8 cellular contexts compared by ENCODE assay signal in genomic region chr18:47149457-47150028, GRCh38. TPM values are rescaled to one million over a fixed set of nuclear protein-coding genes. Genes with fewer than 3 reads are reported as not detected.
DNase-seq lines count a peak whose midpoint lies in the region; ATAC-seq, FAIRE-seq and TF ChIP-seq lines count a peak whose summit lies in the region.

No MANE protein-coding gene starts in this region.

- peaks cover 40% of the 10 kb centered on the region for H3K4me1 ChIP-seq in HepG2 (ENCODE audit: insufficient read depth, low read length)
- H3K4me1 ChIP-seq in thoracic aorta (ENCODE audit: control insufficient read depth in 1 of 2, low read depth in 2 of 2), result peaks cover 7 to 18% of the 10 kb centered on the region in 2 donors

- TF ChIP-seq EP300 in HepG2 (IDR thresholded peaks at IDR 0.05; ENCODE audit: low read depth in 2 of 2, low read length in 2 of 2) (no peak), HepG2 (CRISPR knock-in tag; IDR thresholded peaks at IDR 0.05; ENCODE audit: borderline replicate concordance) (no peak)

- no TSS peak for BruUV-seq in MCF 10A (replicated peaks; lab: Mats Ljungman, UMichigan)
- no TSS peak for BruUV-seq in HepG2 (replicated peaks; lab: Mats Ljungman, UMichigan)

- no peaks in the 10 kb centered on the region for H3K9me3 Mint-ChIP-seq in MCF 10A (ENCODE audit: unreplicated experiment)

- H3K27me3 ChIP-seq in HepG2 (ENCODE audit: control insufficient read depth in 1 of 2, insufficient read depth in 2 of 2, low read length in 2 of 2) (no peaks in the 10 kb centered on the region; a peak in 1 of 5 replicates), thoracic aorta (replicated peaks; ENCODE audit: insufficient read depth) (no peaks in the 10 kb centered on the region)

- H3K36me3 ChIP-seq in HepG2 (replicated peaks in 1 of 2; ENCODE audit: control insufficient read depth in 1 of 2, insufficient read depth in 2 of 2, low read length in 2 of 2) (peaks cover 2 to 7% of the 10 kb centered on the region in 2 experiments; a peak in 2 of 5 replicates), thoracic aorta (no peaks in the 10 kb centered on the region)

- peaks cover 27% of the 10 kb centered on the region for H3K36me3 Mint-ChIP-seq in MCF 10A (ENCODE audit: insufficient read depth, unreplicated experiment)

- peaks cover 48% of the 10 kb centered on the region for H3K79me2 ChIP-seq in HepG2 (ENCODE audit: insufficient read depth, low read length)

- intact Hi-C loops in MCF 10A (cut with micrococcal nuclease), result no loop called here
- intact Hi-C loops in HepG2 (cut with micrococcal nuclease; ENCODE audit: unreplicated experiment), result loop anchor here (1.0 kb wide), 1 partner anchor 26 kb away; no protein-coding TSS in a partner anchor

- peaks cover 33% of the 10 kb centered on the region for H3K4me1 Mint-ChIP-seq in MCF 10A (ENCODE audit: insufficient read depth, unreplicated experiment)

- TF ChIP-seq RAD21 in HepG2 (CRISPR knock-in tag; IDR thresholded peaks at IDR 0.05), result no peak

- POLR2A ChIA-PET in MCF 10A (lab: Yijun Ruan, JAX), result interaction anchor here (0.5 to 2.9 kb wide), 19 partner anchors 8 to 1076 kb away, joined by 3 to 61 read pairs (median 7); partner anchors contain the start of genes ATP5F1A and IER3IP1
- POLR2A ChIA-PET in HepG2 (lab: Yijun Ruan, JAX), result interaction anchor here (0.9 to 2.4 kb wide), 11 partner anchors 9 to 55 kb away, joined by 3 to 9 read pairs (median 3); no protein-coding TSS in a partner anchor

- H3K9ac ChIP-seq in HepG2 (ENCODE audit: insufficient read depth, low read depth, low read length), result peak overlapping the region; percentile 92

- H3K9me3 ChIP-seq in HepG2 (ENCODE audit: low read length) (no peaks in the 10 kb centered on the region), thoracic aorta (no peaks in the 10 kb centered on the region)

- H3K4me2 ChIP-seq in HepG2 (ENCODE audit: low read depth, low read length), result peak overlapping the region; percentile 92

- CTCF ChIA-PET in MCF 10A (lab: Yijun Ruan, JAX) (interaction anchor here (0.6 to 2.2 kb wide), 7 partner anchors 10 to 599 kb away, joined by 3 to 22 read pairs (median 4); no protein-coding TSS in a partner anchor), HepG2 (lab: Yijun Ruan, JAX; ENCODE audit: low intra/inter-chr PET ratio, low total read pairs) (no interaction called here)

- no peak for TF ChIP-seq POLR2A in HepG2 (IDR thresholded peaks at IDR 0.05; ENCODE audit: insufficient read depth in 1 of 2, low read depth in 2 of 2, low read length in 2 of 2)

- no peaks in the 10 kb centered on the region for H3K27me3 Mint-ChIP-seq in MCF 10A (ENCODE audit: insufficient read depth, unreplicated experiment)

- no peak for TF ChIP-seq CTCF in MCF 10A (IDR thresholded peaks at IDR 0.05; ENCODE audit: unreplicated experiment)
- TF ChIP-seq CTCF in HepG2 (CRISPR knock-in tag; IDR thresholded peaks at IDR 0.05), result no peak
- TF ChIP-seq CTCF in thoracic aorta (IDR thresholded peaks at IDR 0.05), result no peak

- H3K4me3 ChIP-seq in HepG2 (replicated peaks in 1 of 3; ENCODE audit: insufficient read depth in 1 of 3, low read depth in 2 of 3, low read length in 3 of 3) (peak overlapping the region; percentile 63 to 87 (median 75)), thoracic aorta (peak overlapping the region; percentile 80)

- ATAC-seq in HepG2 (peak; percentile 50), thoracic aorta (ENCODE audit: insufficient number of reproducible peaks, low FRiP score, low read depth) (no peak)

- in situ Hi-C loops in HepG2 (cut with HindIII; ENCODE audit: extremely low pct_ligation_motif_present, low pct_unique_long_range_greater_than_20kb), result no loop called here

- H3K27ac ChIP-seq in HepG2 (ENCODE audit: extremely low read length, insufficient read depth, low read length) (peak overlapping the region; percentile 81), thoracic aorta (peak overlapping the region; percentile 90 to 94)

- no peak overlapping the region for H2AFZ ChIP-seq in HepG2 (ENCODE audit: low read length)

- FAIRE-seq in HepG2 (lab: Jason Lieb, UNC), result peak; percentile 48

- peak overlapping the region; percentile 98 for H3K27ac Mint-ChIP-seq in MCF 10A (ENCODE audit: low read depth, unreplicated experiment)

- WGBS in HepG2 (ENCODE audit: low lambda C conversion rate), result 5% methylated on average over 12 of the region's 12 CpGs

- DNase-seq in EL (peak; percentile 29), M059J (ENCODE audit: low read depth) (peak; percentile 10), MCF 10A (ENCODE audit: unreplicated experiment) (no peak), HepG2 (ENCODE audit: low spot score) (peak; percentile 24), thoracic aorta (ENCODE audit: low spot score) (no peak), NK-92 (lab: John Stamatoyannopoulos, UW; ENCODE audit: unreplicated experiment) (no peak), NCI-H524 treated with DMSO at 0.1 percent for 48 hours (lab: John Stamatoyannopoulos, UW) (no peak)
- DNase-seq in stimulated activated CD8-positive, alpha-beta memory T cell treated with anti-CD3 and anti-CD28 coated beads, Interleukin-4, amount 100 ng/mL, for 48 hours, result no peak

- H3K4me3 Mint-ChIP-seq in MCF 10A (ENCODE audit: unreplicated experiment), result peak overlapping the region; percentile 96

- H4K20me1 ChIP-seq in HepG2 (ENCODE audit: insufficient read depth, low read length), result no peaks in the 10 kb centered on the region; the same call in 1 of the 2 replicates

TF ChIP-seq in HepG2, 621 proteins besides CTCF, POLR2A, EP300 and RAD21 (continues in another document):
- TF ChIP-seq ZNF34 (CRISPR knock-in tag; IDR thresholded peaks at IDR 0.05; ENCODE audit: borderline replicate concordance), result 0 out of 2 replicates have a peak, but pooled peaks have one; percentile 46

RNA-seq across cellular contexts. Expression of gene HDHD2, which starts 0.8 kb away (rescaled TPM):
- 15.5 and 21.3 TPM in 2 replicates for total RNA-seq in M059J (2014; rRNA removed; shearing (Covaris generic))
- total RNA-seq in MCF 10A (2022) (32.6 and 48.0 TPM in 2 replicates), HepG2 (2016; rRNA removed; fragmentation: Illumina TruSeq; extraction: Trizol) (34.7 and 44.4 TPM in 2 replicates), thoracic aorta (10 to 100 TPM; 19.0 to 31.9 TPM)
- 9.1 and 12.0 TPM in 2 replicates for total RNA-seq in HepG2 (2016; cell fraction: cytosol; rRNA removed; fragmentation: Illumina TruSeq; extraction: Trizol; ENCODE audit: low read depth)
- 34.3 and 42.2 TPM in 2 replicates for total RNA-seq in HepG2 (2016; cell fraction: insoluble cytoplasmic fraction; rRNA removed; fragmentation: Illumina TruSeq; extraction: Trizol)
- total RNA-seq in HepG2 (2016; cell fraction: membrane; rRNA removed; fragmentation: Illumina TruSeq; extraction: Trizol), result 27.4 and 28.2 TPM in 2 replicates
- 29.6 and 30.5 TPM in 2 replicates for total RNA-seq in HepG2 (2016; cell fraction: nucleus; rRNA removed; fragmentation: Illumina TruSeq; extraction: Trizol)
- 10.0 and 10.2 TPM in 2 replicates for polyA plus RNA-seq in HepG2 (2011; rRNA removed)
- 7.2 and 7.7 TPM in 2 replicates for polyA plus RNA-seq in HepG2 (2011; cell fraction: cytosol; rRNA removed)
- polyA plus RNA-seq in HepG2 (2011; cell fraction: nucleus; rRNA removed), result 10.1 and 18.2 TPM in 2 replicates
- 20.1 and 20.4 TPM in 2 replicates for polyA plus RNA-seq in HepG2 (2012)
- 9.0 and 12.5 TPM in 2 replicates for polyA plus RNA-seq in HepG2 (2016; cell fraction: cytosol; fragmentation: Illumina TruSeq; extraction: Trizol; ENCODE audit: low read depth)
- polyA plus RNA-seq in HepG2 (2016; cell fraction: insoluble cytoplasmic fraction; fragmentation: Illumina TruSeq; extraction: Trizol; ENCODE audit: low read depth), result 46.1 and 52.4 TPM in 2 replicates
- polyA plus RNA-seq in HepG2 (2016; cell fraction: membrane; fragmentation: Illumina TruSeq; extraction: Trizol; ENCODE audit: low read depth), result 21.3 and 23.3 TPM in 2 replicates
- polyA plus RNA-seq in HepG2 (2016; cell fraction: nucleus; fragmentation: Illumina TruSeq; extraction: Trizol; ENCODE audit: insufficient read depth, low read depth), result 37.9 and 40.9 TPM in 2 replicates
- 12.7 TPM in 2 replicates for polyA minus RNA-seq in HepG2 (2011; rRNA and poly(A)+ RNA removed; ENCODE audit: low replicate concordance)
- polyA minus RNA-seq in HepG2 (2011; cell fraction: cytosol; rRNA and poly(A)+ RNA removed), result 8.6 and 14.9 TPM in 2 replicates
- polyA minus RNA-seq in HepG2 (2011; cell fraction: nucleus; rRNA and poly(A)+ RNA removed), result 34.9 and 40.7 TPM in 2 replicates

RNA-seq across cellular contexts. Expression of gene IER3IP1, which starts 26.6 kb away (rescaled TPM):
- 38.8 and 46.5 TPM in 2 replicates for total RNA-seq in M059J (2014; rRNA removed; shearing (Covaris generic))
- total RNA-seq in MCF 10A (2022) (14.1 and 14.5 TPM in 2 replicates), HepG2 (2016; rRNA removed; fragmentation: Illumina TruSeq; extraction: Trizol) (26.1 and 26.2 TPM in 2 replicates), thoracic aorta (10 to 100 TPM in 1 of 2 donors, 1 to 10 TPM in 1; 9.1 to 10.3 TPM)
- total RNA-seq in HepG2 (2016; cell fraction: cytosol; rRNA removed; fragmentation: Illumina TruSeq; extraction: Trizol; ENCODE audit: low read depth), result 15.0 and 16.3 TPM in 2 replicates
- 25.1 and 28.6 TPM in 2 replicates for total RNA-seq in HepG2 (2016; cell fraction: insoluble cytoplasmic fraction; rRNA removed; fragmentation: Illumina TruSeq; extraction: Trizol)
- 25.1 and 26.0 TPM in 2 replicates for total RNA-seq in HepG2 (2016; cell fraction: membrane; rRNA removed; fragmentation: Illumina TruSeq; extraction: Trizol)
- total RNA-seq in HepG2 (2016; cell fraction: nucleus; rRNA removed; fragmentation: Illumina TruSeq; extraction: Trizol), result 26.2 and 27.9 TPM in 2 replicates
- polyA plus RNA-seq in HepG2 (2011; rRNA removed), result 15.9 and 18.7 TPM in 2 replicates
- polyA plus RNA-seq in HepG2 (2011; cell fraction: cytosol; rRNA removed), result 8.1 and 11.3 TPM in 2 replicates
- 3.7 and 4.1 TPM in 2 replicates for polyA plus RNA-seq in HepG2 (2011; cell fraction: nucleus; rRNA removed)
- polyA plus RNA-seq in HepG2 (2012), result 21.6 and 26.1 TPM in 2 replicates
- polyA plus RNA-seq in HepG2 (2016; cell fraction: cytosol; fragmentation: Illumina TruSeq; extraction: Trizol; ENCODE audit: low read depth), result 14.6 and 21.9 TPM in 2 replicates
- polyA plus RNA-seq in HepG2 (2016; cell fraction: insoluble cytoplasmic fraction; fragmentation: Illumina TruSeq; extraction: Trizol; ENCODE audit: low read depth), result 33.0 and 37.4 TPM in 2 replicates
- 24.5 and 27.7 TPM in 2 replicates for polyA plus RNA-seq in HepG2 (2016; cell fraction: membrane; fragmentation: Illumina TruSeq; extraction: Trizol; ENCODE audit: low read depth)
- polyA plus RNA-seq in HepG2 (2016; cell fraction: nucleus; fragmentation: Illumina TruSeq; extraction: Trizol; ENCODE audit: insufficient read depth, low read depth), result 37.8 and 39.9 TPM in 2 replicates
- 20.3 and 22.3 TPM in 2 replicates for polyA minus RNA-seq in HepG2 (2011; rRNA and poly(A)+ RNA removed; ENCODE audit: low replicate concordance)
- polyA minus RNA-seq in HepG2 (2011; cell fraction: cytosol; rRNA and poly(A)+ RNA removed), result 6.0 and 8.3 TPM in 2 replicates
- polyA minus RNA-seq in HepG2 (2011; cell fraction: nucleus; rRNA and poly(A)+ RNA removed), result 13.1 and 18.8 TPM in 2 replicates

Comparison
In these comparisons a context has a peak if more than half of its experiments do, and no peak if none do; other contexts are left out.
1. DNase-seq: peak in EL (single experiment), M059J (single experiment) and HepG2 (single experiment); none in MCF 10A (single experiment), thoracic aorta (single experiment), NK-92 (single experiment), stimulated activated CD8-positive, alpha-beta memory T cell treated with anti-CD3 and anti-CD28 coated beads, Interleukin-4, amount 100 ng/mL, for 48 hours (single experiment) and NCI-H524 treated with DMSO at 0.1 percent for 48 hours (single experiment).